19 cellular contexts compared by ENCODE assay signal in genomic region chr17:65220732-65221131, GRCh38.
DNase-seq lines count a peak whose midpoint lies in the region; ATAC-seq and TF ChIP-seq lines count a peak whose summit lies in the region.
"Had no signal": no experiment of that assay in that cellular context is flagged by ENCODE, and none has a peak within 500 bp of the region (broad histone marks: within the 10 kb centered on the region; RNA-seq: fewer than 3 reads in every experiment).

No MANE protein-coding gene starts in this region.

- no peaks in the 10 kb centered on the region for H3K36me3 Mint-ChIP-seq in WTC11

- POLR2A ChIA-PET in WTC11 (lab: Charles Lee) = interaction anchor here (0.6 kb wide), 1 partner anchor 303 kb away, joined by 3 read pairs; no protein-coding TSS in a partner anchor

- H3K27ac Mint-ChIP-seq in WTC11 = no peak overlapping the region
- H3K27ac Mint-ChIP-seq: activated naive CD8-positive, alpha-beta T cell treated with anti-CD3 and anti-CD28 coated beads, Interleukin-2, amount 50 U/mL, for 24 hours had no signal

- CTCF ChIA-PET in WTC11 (lab: Charles Lee) = interaction anchor here (4.7 kb wide), 1 partner anchor 11 kb away, joined by 16 read pairs; no protein-coding TSS in a partner anchor

- H3K4me1 Mint-ChIP-seq in WTC11 = no peaks in the 10 kb centered on the region
- H3K4me1 Mint-ChIP-seq: activated naive CD8-positive, alpha-beta T cell treated with anti-CD3 and anti-CD28 coated beads, Interleukin-2, amount 50 U/mL, for 24 hours had no signal

- no peaks in the 10 kb centered on the region for H3K9me3 Mint-ChIP-seq in WTC11
- H3K9me3 Mint-ChIP-seq: activated naive CD8-positive, alpha-beta T cell treated with anti-CD3 and anti-CD28 coated beads, Interleukin-2, amount 50 U/mL, for 24 hours had no signal

- H3K27me3 Mint-ChIP-seq in WTC11 (ENCODE audit: low read depth) = no peaks in the 10 kb centered on the region

- H3K4me3 Mint-ChIP-seq in WTC11 = no peak overlapping the region
- H3K4me3 Mint-ChIP-seq: activated naive CD8-positive, alpha-beta T cell treated with anti-CD3 and anti-CD28 coated beads, Interleukin-2, amount 50 U/mL, for 24 hours had no signal

- no peak for TF ChIP-seq CTCF in WTC11 (IDR thresholded peaks at IDR 0.05)

- peak; percentile 66 for ATAC-seq in WTC11
- ATAC-seq in HG02970 (IDR thresholded peaks at IDR 0.05; ENCODE audit: low FRiP score, unreplicated experiment) = no peak
- ATAC-seq in HG03045 (IDR thresholded peaks at IDR 0.05; ENCODE audit: unreplicated experiment) = no peak
- ATAC-seq: activated CD4-positive, CD25-positive, alpha-beta regulatory T cell treated with anti-CD3 and anti-CD28 coated beads, Interleukin-2, amount 50 U/mL, for 24 hours; activated naive CD8-positive, alpha-beta T cell treated with anti-CD3 and anti-CD28 coated beads, Interleukin-2, amount 50 U/mL, for 24 hours; left lobe of liver had no signal

- DNase-seq in Daoy (ENCODE audit: low read depth) (peak; percentile 64), HK-2 (ENCODE audit: unreplicated experiment) (peak; percentile 10), WTC11 (ENCODE audit: low spot score) (no peak), left kidney (ENCODE audit: low read depth, low spot score) (peak; percentile 56), Kasumi-1 (lab: John Stamatoyannopoulos, UW) (no peak)
- DNase-seq: activated naive CD8-positive, alpha-beta T cell treated with anti-CD3 and anti-CD28 coated beads, Interleukin-2, amount 50 U/mL, for 24 hours; AML-193; effector CD4-positive, alpha-beta T cell; KG1; NCI-H1417; NCI-H226; NK-92 treated with Interleukin-12 subunit alpha and Interleukin-12 subunit beta, amount 100 ng/mL, for 24 hours; ovary; stimulated activated CD4-positive, alpha-beta T cell treated with anti-CD3 and anti-CD28 coated beads, Interleukin-2, amount 100 ng/mL, for 48 hours; T-helper 2 cell had no signal

TF ChIP-seq in WTC11, 78 proteins besides CTCF, POLR2A, EP300 and RAD21 (continues in another document):
- TF ChIP-seq JAZF1 (CRISPR knock-in tag; IDR thresholded peaks at IDR 0.05) (no peak), OVOL2 (CRISPR knock-in tag; IDR thresholded peaks at IDR 0.05; ENCODE audit: borderline replicate concordance) (no peak), AR (CRISPR knock-in tag; IDR thresholded peaks at IDR 0.05) (no peak), ZBTB43 (CRISPR knock-in tag; IDR thresholded peaks at IDR 0.05) (no peak), ZNF416 (CRISPR knock-in tag; IDR thresholded peaks at IDR 0.05) (no peak), CREM (CRISPR knock-in tag; IDR thresholded peaks at IDR 0.05) (no peak), RELA (CRISPR knock-in tag; IDR thresholded peaks at IDR 0.05; ENCODE audit: borderline replicate concordance) (no peak), SP1 (CRISPR knock-in tag; conservative IDR thresholded peaks at IDR 0.05) (no peak), IRF2 (CRISPR knock-in tag; IDR thresholded peaks at IDR 0.05; ENCODE audit: borderline replicate concordance, low read depth) (no peak), ELF4 (CRISPR knock-in tag; IDR thresholded peaks at IDR 0.05; ENCODE audit: low read depth) (no peak), TEAD1 (CRISPR knock-in tag; IDR thresholded peaks at IDR 0.05) (no peak), USF1 (CRISPR knock-in tag; IDR thresholded peaks at IDR 0.05) (no peak), ZNF512 (CRISPR knock-in tag; IDR thresholded peaks at IDR 0.05; ENCODE audit: borderline replicate concordance) (no peak), AFF4 (CRISPR knock-in tag; IDR thresholded peaks at IDR 0.05; ENCODE audit: borderline replicate concordance) (no peak), ATF1 (CRISPR knock-in tag; IDR thresholded peaks at IDR 0.05) (no peak)

Comparison
In these comparisons a context has a peak if more than half of its experiments do, and no peak if none do; other contexts are left out.
1. DNase-seq: peak in Daoy (single experiment), HK-2 (single experiment) and left kidney (single experiment); none in WTC11 (single experiment) and Kasumi-1 (0 of 2).